ENCODE assay signal across 8 cellular contexts in genomic region chr11:94511932-94512781, GRCh38. TPM values are rescaled to one million over a fixed set of nuclear protein-coding genes. Genes with fewer than 3 reads are reported as not detected.
DNase-seq lines count a peak whose midpoint lies in the region; ATAC-seq, FAIRE-seq and TF ChIP-seq lines count a peak whose summit lies in the region.

Gene C11orf97 (plus strand): TSS chr11:94512461. CDS start chr11:94512529, 68 bp downstream.

- H4K12ac ChIP-seq in trophoblast cell (ENCODE audit: low read depth, low read length): no peak within 1 kb of the TSS

- H3K4me2 ChIP-seq in A549 (peak within 1 kb of the TSS; percentile 86), trophoblast cell (ENCODE audit: low read length) (peak within 1 kb of the TSS; percentile 92)

- H3K9me3 ChIP-seq in A549 (no peaks in the 10 kb centered on the region; the same call in 2 of the 3 replicates), trophoblast cell (ENCODE audit: insufficient read depth, low read depth, low read length) (no peaks in the 10 kb centered on the region)

- POLR2A ChIA-PET in A549 (lab: Yijun Ruan, JAX): no interaction called here

- H4K8ac ChIP-seq in trophoblast cell (ENCODE audit: low read depth, low read length): no peak within 1 kb of the TSS

- H3K23ac ChIP-seq in trophoblast cell (ENCODE audit: low read length): no peak within 1 kb of the TSS

- intact Hi-C loops in left ventricle myocardium superior (cut with micrococcal nuclease): loop anchor here (10.0 kb wide), 1 partner anchor 53 kb away; the partner anchor contains the start of gene PIWIL4

- H3K36me3 ChIP-seq in trophoblast cell (ENCODE audit: control insufficient read depth in 1 of 2, insufficient read depth in 2 of 2, low read length in 2 of 2): no peaks in the 10 kb centered on the region

- no peak within 1 kb of the TSS for H2BK120ac ChIP-seq in trophoblast cell (ENCODE audit: insufficient read depth, low read length, poor library complexity)

- H3K79me1 ChIP-seq in trophoblast cell (ENCODE audit: low read length): no peaks in the 10 kb centered on the region

- H3K27me3 ChIP-seq in trophoblast cell (ENCODE audit: insufficient read depth, low read length): no peaks in the 10 kb centered on the region

- no peak within 1 kb of the TSS for H3K9ac ChIP-seq in trophoblast cell (ENCODE audit: low read length)

- H3K4me1 Mint-ChIP-seq in activated naive CD8-positive, alpha-beta T cell treated with anti-CD3 and anti-CD28 coated beads, Interleukin-2, amount 50 U/mL, for 24 hours: peaks cover 15% of the 10 kb centered on the region
- peaks cover 6% of the 10 kb centered on the region for H3K4me1 Mint-ChIP-seq in type B pancreatic cell (ENCODE audit: unreplicated experiment)

- no peaks in the 10 kb centered on the region for H3K9me3 Mint-ChIP-seq in activated naive CD8-positive, alpha-beta T cell treated with anti-CD3 and anti-CD28 coated beads, Interleukin-2, amount 50 U/mL, for 24 hours
- no peaks in the 10 kb centered on the region for H3K9me3 Mint-ChIP-seq in type B pancreatic cell

- no peak within 1 kb of the TSS for H3K4ac ChIP-seq in trophoblast cell (ENCODE audit: low read depth, low read length)

- no peak within 1 kb of the TSS for H2AK5ac ChIP-seq in trophoblast cell (ENCODE audit: low read length)

- TF ChIP-seq CTCF in A549 (IDR thresholded peaks at IDR 0.05) (no peak), type B pancreatic cell (conservative IDR thresholded peaks at IDR 0.05) (no peak)

- peak within 1 kb of the TSS; percentile 70 for H3K4me3 Mint-ChIP-seq in activated naive CD8-positive, alpha-beta T cell treated with anti-CD3 and anti-CD28 coated beads, Interleukin-2, amount 50 U/mL, for 24 hours
- H3K4me3 Mint-ChIP-seq in type B pancreatic cell: peak within 1 kb of the TSS; percentile 90

- no peak within 1 kb of the TSS for H4K91ac ChIP-seq in trophoblast cell (ENCODE audit: low read depth, low read length)

- H2BK5ac ChIP-seq in trophoblast cell (ENCODE audit: low read depth, low read length, poor library complexity): no peak within 1 kb of the TSS

- H3K36me3 Mint-ChIP-seq in activated naive CD8-positive, alpha-beta T cell treated with anti-CD3 and anti-CD28 coated beads, Interleukin-2, amount 50 U/mL, for 24 hours (ENCODE audit: low read depth): no peaks in the 10 kb centered on the region
- no peaks in the 10 kb centered on the region for H3K36me3 Mint-ChIP-seq in type B pancreatic cell

- no peak within 1 kb of the TSS for H3K14ac ChIP-seq in trophoblast cell (ENCODE audit: low read length)

- ATAC-seq in A549 (peak; percentile 64 to 68; a peak in 4 of 6 replicates), GM18870 (IDR thresholded peaks at IDR 0.05; ENCODE audit: unreplicated experiment) (peak; percentile 64), HG03196 (IDR thresholded peaks at IDR 0.05; ENCODE audit: unreplicated experiment) (peak; percentile 92), left ventricle myocardium superior (peak; percentile 83)
- peak; percentile 91 for ATAC-seq in activated naive CD8-positive, alpha-beta T cell treated with anti-CD3 and anti-CD28 coated beads, Interleukin-2, amount 50 U/mL, for 24 hours

- peak in 1 of 2 experiments; percentile 8 for DNase-seq in A549 (ENCODE audit: low read depth in 1 of 2, low spot score in 1 of 2)
- DNase-seq in SK-N-DZ (ENCODE audit: low spot score): peak; percentile 69
- peak; percentile 60 for DNase-seq in activated naive CD8-positive, alpha-beta T cell treated with anti-CD3 and anti-CD28 coated beads, Interleukin-2, amount 50 U/mL, for 24 hours
- DNase-seq in left ventricle myocardium superior: peak; percentile 76
- peak; percentile 48 to 68 for DNase-seq in trophoblast cell
- DNase-seq in type B pancreatic cell (ENCODE audit: extremely low spot score, unreplicated experiment): peak; percentile 80

- no peak for TF ChIP-seq EP300 in A549 (IDR thresholded peaks at IDR 0.05)

- peaks cover 27% of the 10 kb centered on the region for H3K27me3 Mint-ChIP-seq in activated naive CD8-positive, alpha-beta T cell treated with anti-CD3 and anti-CD28 coated beads, Interleukin-2, amount 50 U/mL, for 24 hours
- H3K27me3 Mint-ChIP-seq in type B pancreatic cell: peaks cover 24% of the 10 kb centered on the region

- H3K79me2 ChIP-seq in trophoblast cell (ENCODE audit: control insufficient read depth, insufficient read depth, low read length, poor library complexity): no peaks in the 10 kb centered on the region

- no peak within 1 kb of the TSS for H3K27ac Mint-ChIP-seq in activated naive CD8-positive, alpha-beta T cell treated with anti-CD3 and anti-CD28 coated beads, Interleukin-2, amount 50 U/mL, for 24 hours
- H3K27ac Mint-ChIP-seq in type B pancreatic cell: no peak within 1 kb of the TSS

- H3K18ac ChIP-seq in trophoblast cell (ENCODE audit: low read length): no peak within 1 kb of the TSS

- no peak within 1 kb of the TSS for H2BK12ac ChIP-seq in trophoblast cell (ENCODE audit: low read length)

- no peaks in the 10 kb centered on the region for H3K4me1 ChIP-seq in A549
- peaks cover 2 to 4% of the 10 kb centered on the region in 2 experiments for H3K4me1 ChIP-seq in trophoblast cell (ENCODE audit: control insufficient read depth in 1 of 2, insufficient read depth in 2 of 2, low read length in 2 of 2)

- H2AFZ ChIP-seq in trophoblast cell (ENCODE audit: insufficient read depth, low read length, poor library complexity): peak within 1 kb of the TSS; percentile 8

- no peak for TF ChIP-seq RAD21 in A549 (conservative IDR thresholded peaks at IDR 0.05 in 1 of 2, IDR thresholded peaks at IDR 0.05 in 1 of 2)

- H3K27ac ChIP-seq in A549 (peak within 1 kb of the TSS in 1 of 2 experiments; percentile 7; a peak in 1 of 6 replicates), trophoblast cell (ENCODE audit: low read depth, low read length) (no peak within 1 kb of the TSS)

- no peak for FAIRE-seq in A549 (lab: Jason Lieb, UNC)

- 77% methylated on average over 22 of the region's 53 CpGs for WGBS in A549 (ENCODE audit: missing lambda C conversion rate)
- no CpG with 5 or more reads among the region's 53 CpGs for WGBS in trophoblast cell (ENCODE audit: extremely low coverage, insufficient coverage, insufficient read length)

- TF ChIP-seq POLR2A in A549 (IDR thresholded peaks at IDR 0.05; ENCODE audit: low read length): no peak

- CTCF ChIA-PET in A549 (lab: Yijun Ruan, JAX): interaction anchor here (0.9 to 1.0 kb wide), 2 partner anchors 9 to 15 kb away, joined by 3 read pairs; no protein-coding TSS in a partner anchor

- H3K4me3 ChIP-seq in A549: peak within 1 kb of the TSS; percentile 46
- H3K4me3 ChIP-seq in trophoblast cell (ENCODE audit: low read depth, low read length): peak within 1 kb of the TSS; percentile 70

TF ChIP-seq in A549, 52 proteins besides CTCF, POLR2A, EP300 and RAD21:
- TF ChIP-seq RFX5 (IDR thresholded peaks at IDR 0.05): no peak
- TF ChIP-seq HEYL (CRISPR knock-in tag; IDR thresholded peaks at IDR 0.05): no peak
- no peak for TF ChIP-seq RNF2 (IDR thresholded peaks at IDR 0.05; ENCODE audit: borderline replicate concordance, low read depth)

RNA-seq across cellular contexts. Expression of gene C11orf97, which starts in this region (rescaled TPM):
- not detected in 2 replicates for polyA plus RNA-seq in A549 (2011; rRNA removed)
- not detected in 2 replicates for polyA plus RNA-seq in A549 (2012; cell fraction: cytosol; rRNA removed)
- not detected in 2 replicates for polyA plus RNA-seq in A549 (2012; cell fraction: nucleus; rRNA removed)
- not detected in 3 replicates for polyA plus RNA-seq in A549 (2017; fragmentation: RNase III; extraction: RNeasy Plus Mini Kit Qiagen cat#74134 plus additional on column Dnase treatment)
- polyA minus RNA-seq in A549 (2011; rRNA and poly(A)+ RNA removed): not detected in 2 replicates
- polyA plus RNA-seq in SK-N-DZ (2014; cell fraction: cytosol; rRNA removed): not detected in 2 replicates
- not detected in 2 replicates for polyA plus RNA-seq in SK-N-DZ (2014; cell fraction: nucleus; rRNA removed)
- not detected for total RNA-seq in left ventricle myocardium superior
- polyA plus RNA-seq in trophoblast cell (2013): not detected in 2 replicates
- total RNA-seq in type B pancreatic cell (ENCODE audit: low replicate concordance): not detected in 2 replicates

Comparison
In these comparisons a context has a peak if more than half of its experiments do, and no peak if none do; other contexts are left out.
1. Peak in ATAC-seq, H3K4me3 ChIP-seq and H3K4me2 ChIP-seq in A549; RNA of the gene not detected or under 1 TPM.
2. Peak in DNase-seq and ATAC-seq in left ventricle myocardium superior; RNA of the gene not detected or under 1 TPM.
3. Peak in DNase-seq in type B pancreatic cell; RNA of the gene not detected or under 1 TPM.